In genomic region chr9:36976371-36977030, GRCh38 we compare ENCODE assay signal across 24 cellular contexts. TPM values are rescaled to one million over a fixed set of nuclear protein-coding genes. Genes with fewer than 3 reads are reported as not detected.
DNase-seq lines count a peak whose midpoint lies in the region; FAIRE-seq and TF ChIP-seq lines count a peak whose summit lies in the region.
"Had no signal": no experiment of that assay in that cellular context is flagged by ENCODE, and none has a peak within 500 bp of the region (broad histone marks: within the 10 kb centered on the region; RNA-seq: fewer than 3 reads in every experiment).

No MANE protein-coding gene starts in this region.

- no TSS peak for BruUV-seq in Calu3 (replicated peaks; lab: Mats Ljungman, UMichigan)

- no peak overlapping the region for H3K4me3 Mint-ChIP-seq in osteocyte (ENCODE audit: unreplicated experiment)
- H3K4me3 Mint-ChIP-seq in Calu3 (ENCODE audit: low read depth, unreplicated experiment) = no peak overlapping the region
- H3K4me3 Mint-ChIP-seq: T-helper 2 cell treated with Interferon-gamma antibody and Interleukin-4, amounts not matched to agents 5 μg/mL and 100 μg/mL, for 36 hours had no signal

- no peak overlapping the region for H3K27ac ChIP-seq in SJCRH30
- no peak overlapping the region for H3K27ac ChIP-seq in small intestine (ENCODE audit: low read depth in 1 of 2, low read length in 1 of 2)
- H3K27ac ChIP-seq: sigmoid colon, suprapubic skin had no signal

- H3K9me3 Mint-ChIP-seq in osteocyte (ENCODE audit: unreplicated experiment) (no peaks in the 10 kb centered on the region), Calu3 (ENCODE audit: low read depth, unreplicated experiment) (no peaks in the 10 kb centered on the region)
- H3K9me3 Mint-ChIP-seq: T-helper 2 cell treated with Interferon-gamma antibody and Interleukin-4, amounts not matched to agents 5 μg/mL and 100 μg/mL, for 36 hours had no signal

- no peak overlapping the region for H3K4me3 ChIP-seq in SJCRH30
- no peak overlapping the region for H3K4me3 ChIP-seq in small intestine (ENCODE audit: low read depth in 1 of 2, low read length in 2 of 2)
- H3K4me3 ChIP-seq: sigmoid colon, suprapubic skin had no signal

- H3K4me1 ChIP-seq in SJCRH30 = no peaks in the 10 kb centered on the region
- no peaks in the 10 kb centered on the region for H3K4me1 ChIP-seq in small intestine (ENCODE audit: control insufficient read depth in 2 of 2, insufficient read depth in 1 of 2, low read depth in 1 of 2, low read length in 1 of 2)
- H3K4me1 ChIP-seq: sigmoid colon had no signal

- intact Hi-C loops in Calu3 (cut with micrococcal nuclease; ENCODE audit: unreplicated experiment) = loop anchor here (5.0 kb wide), 1 partner anchor 104 kb away; no protein-coding TSS in a partner anchor

- H3K4me1 Mint-ChIP-seq in osteocyte (ENCODE audit: unreplicated experiment) (no peaks in the 10 kb centered on the region), Calu3 (ENCODE audit: low read depth, unreplicated experiment) (no peaks in the 10 kb centered on the region)

- no peak for FAIRE-seq in small intestine (lab: Jason Lieb, UNC)
- FAIRE-seq: GM19239 had no signal

- DNase-seq in ELR (ENCODE audit: low read depth) (peak; percentile 81), M059J (ENCODE audit: low read depth) (peak; percentile 92), cerebellar cortex (ENCODE audit: low spot score) (peak; percentile 84), osteocyte (ENCODE audit: extremely low spot score, unreplicated experiment) (peak; percentile 19), superior temporal gyrus (ENCODE audit: extremely low spot score) (no peak), SJCRH30 (no peak), Calu3 (no peak), small intestine (no peak)
- DNase-seq: activated CD4-positive, alpha-beta T cell treated with anti-CD3 and anti-CD28 coated beads for 48 hours; activated naive CD4-positive, alpha-beta T cell; DMS153; hippocampal formation; kidney glomerular epithelial cell; NCI-H2227 treated with DMSO at 0.1 percent for 48 hours; occipital lobe; SHP77 treated with DMSO at 0.1 percent for 48 hours; sigmoid colon; stimulated activated CD4-positive, alpha-beta T cell treated with anti-CD3 and anti-CD28 coated beads, Interleukin-2, amount 100 ng/mL, for 48 hours had no signal

- H3K9me3 ChIP-seq in SJCRH30 (replicated peaks) (no peaks in the 10 kb centered on the region), small intestine (ENCODE audit: control insufficient read depth, low read depth) (no peaks in the 10 kb centered on the region)
- H3K9me3 ChIP-seq: sigmoid colon, suprapubic skin had no signal

- no peak overlapping the region for H3K27ac Mint-ChIP-seq in osteocyte (ENCODE audit: unreplicated experiment)
- H3K27ac Mint-ChIP-seq in Calu3 (ENCODE audit: unreplicated experiment) = no peak overlapping the region
- H3K27ac Mint-ChIP-seq: T-helper 2 cell treated with Interferon-gamma antibody and Interleukin-4, amounts not matched to agents 5 μg/mL and 100 μg/mL, for 36 hours had no signal

- H3K27me3 Mint-ChIP-seq in osteocyte (ENCODE audit: unreplicated experiment) = peaks cover 62% of the 10 kb centered on the region
- peaks cover 12% of the 10 kb centered on the region for H3K27me3 Mint-ChIP-seq in Calu3 (ENCODE audit: unreplicated experiment)

- 66 to 81% (median 76%) methylated on average over 10 of the region's 10 CpGs for WGBS in small intestine, 3 donors

- CTCF ChIA-PET in Calu3 (lab: Charles Lee) = no interaction called here

- H3K36me3 Mint-ChIP-seq in osteocyte (ENCODE audit: unreplicated experiment) (no peaks in the 10 kb centered on the region), Calu3 (ENCODE audit: insufficient read depth, unreplicated experiment) (no peaks in the 10 kb centered on the region)

- no peak for TF ChIP-seq CTCF in osteocyte (IDR thresholded peaks at IDR 0.05)
- no peak for TF ChIP-seq CTCF in Calu3 (IDR thresholded peaks at IDR 0.05; ENCODE audit: unreplicated experiment)

- H3K27me3 ChIP-seq in SJCRH30 = no peaks in the 10 kb centered on the region
- H3K27me3 ChIP-seq in small intestine (ENCODE audit: control insufficient read depth in 2 of 2, insufficient read depth in 2 of 2, low read length in 2 of 2) = no peaks in the 10 kb centered on the region

- H3K36me3 ChIP-seq in SJCRH30 (no peaks in the 10 kb centered on the region), small intestine (ENCODE audit: control insufficient read depth in 2 of 2, insufficient read depth in 2 of 2, low read length in 2 of 2) (no peaks in the 10 kb centered on the region)
- H3K36me3 ChIP-seq: sigmoid colon, suprapubic skin had no signal

RNA-seq across cellular contexts. Expression of gene PAX5, which starts 57.6 kb away (rescaled TPM):
- total RNA-seq in M059J (2014; rRNA removed; shearing (Covaris generic)) = not detected in 2 replicates
- total RNA-seq in osteocyte (not detected in 2 replicates), Calu3 (2022) (not detected in 2 replicates)
- total RNA-seq in SJCRH30 (2014; rRNA removed; shearing (Covaris generic)) = 3.0 and 3.4 TPM in 2 replicates
- polyA plus RNA-seq in small intestine = 1 to 10 TPM in 1 of 3 donors, under 1 TPM in 1, not detected in 1; under 0.01 to 1.1 TPM
- total RNA-seq: dermis microvascular lymphatic vessel endothelial cell, fibroblast of lung, occipital lobe, sigmoid colon had no signal
- polyA plus RNA-seq: BJ, fibroblast of lung had no signal

Comparison
In these comparisons a context has a peak if more than half of its experiments do, and no peak if none do; other contexts are left out.
1. DNase-seq: peak in ELR (single experiment), M059J (single experiment), cerebellar cortex (single experiment) and osteocyte (single experiment); none in superior temporal gyrus (single experiment), SJCRH30 (0 of 2), Calu3 (single experiment) and small intestine (single experiment).